In the genomic region with DNA sequence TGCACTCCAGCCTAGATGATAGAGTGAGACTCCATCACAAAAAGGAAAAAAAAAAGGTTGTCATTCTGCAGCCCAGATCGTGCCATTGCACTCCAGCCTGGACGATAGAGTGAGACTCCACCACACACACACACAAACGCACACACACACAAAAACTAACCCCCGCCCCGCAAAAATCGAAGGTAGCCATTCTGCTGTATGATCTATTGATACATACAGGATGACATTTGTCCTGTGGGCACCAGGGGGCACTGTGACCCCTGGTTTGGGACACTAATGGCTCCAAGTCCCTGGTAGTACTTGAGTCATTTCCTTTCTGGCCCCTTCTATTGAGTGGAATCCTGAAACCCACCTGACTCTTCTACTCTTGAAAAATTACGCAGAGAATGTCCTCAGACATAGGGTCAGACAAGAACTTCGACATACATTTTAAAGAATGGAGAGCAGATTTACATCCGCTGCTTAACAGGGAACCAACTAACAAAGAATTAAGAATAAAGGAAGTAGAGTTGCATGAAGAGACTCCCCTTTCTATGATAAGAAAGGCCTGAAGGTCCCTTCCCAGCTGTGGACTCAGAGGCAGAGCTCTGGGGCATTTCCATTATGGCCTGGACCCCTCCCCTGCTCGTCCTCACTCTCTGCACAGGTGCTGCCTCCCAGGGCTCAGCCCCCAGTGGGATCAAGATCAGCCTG, we compare ENCODE assay signal across 9 cellular contexts. TPM values are rescaled to one million over a fixed set of nuclear protein-coding genes. Genes with fewer than 3 reads are reported as not detected.
A peak's percentile ranks its signal among the peaks of the same experiment; 100 is the strongest.
DNase-seq lines count a peak whose midpoint lies in the region; ATAC-seq and TF ChIP-seq lines count a peak whose summit lies in the region.
"Had no signal": no experiment of that assay in that cellular context is flagged by ENCODE, and none has a peak within 500 bp of the region (broad histone marks: within the 10 kb centered on the region; RNA-seq: fewer than 3 reads in every experiment).

No MANE protein-coding gene starts in this region.

- ATAC-seq in GM21619 (IDR thresholded peaks at IDR 0.05; ENCODE audit: unreplicated experiment) = no peak

- H3K4me2 ChIP-seq in neural cell (ENCODE audit: low read length) = no peak overlapping the region

- no peaks in the 10 kb centered on the region for H4K20me1 ChIP-seq in neural cell (ENCODE audit: insufficient read depth)

- no peak overlapping the region for H3K4me3 ChIP-seq in GM06990 (replicated peaks; ENCODE audit: low read depth, low read length)
- H3K4me3 ChIP-seq in neural cell (ENCODE audit: low read length) = no peak overlapping the region
- H3K4me3 ChIP-seq in uterus = no peak overlapping the region

- intact Hi-C loops in activated CD4-positive, alpha-beta memory T cell treated with anti-CD3 and anti-CD28 coated beads for 36 hours (cut with micrococcal nuclease) = loop anchor here (10.0 kb wide), 1 partner anchor 91 kb away; no protein-coding TSS in a partner anchor
- intact Hi-C loops in uterus (cut with DNase I; ENCODE audit: low total_unique reads) = no loop called here

- peaks cover 5% of the 10 kb centered on the region for H3K4me1 Mint-ChIP-seq in activated CD4-positive, alpha-beta memory T cell treated with anti-CD3 and anti-CD28 coated beads for 36 hours (ENCODE audit: low read depth)

- H3K27me3 ChIP-seq in GM06990 (replicated peaks; ENCODE audit: control insufficient read depth, insufficient read depth, low read length) (no peaks in the 10 kb centered on the region), neural cell (ENCODE audit: insufficient read depth, low read depth, low read length) (no peaks in the 10 kb centered on the region), uterus (no peaks in the 10 kb centered on the region)

- H3K27me3 Mint-ChIP-seq in activated CD4-positive, alpha-beta memory T cell treated with anti-CD3 and anti-CD28 coated beads for 36 hours = peaks cover 4% of the 10 kb centered on the region

- H3K27ac Mint-ChIP-seq in activated CD4-positive, alpha-beta memory T cell treated with anti-CD3 and anti-CD28 coated beads for 36 hours = no peak overlapping the region

- TF ChIP-seq RAD21 in neural cell (conservative IDR thresholded peaks at IDR 0.05) = peak; percentile 55

- H3K79me2 ChIP-seq in neural cell (replicated peaks; ENCODE audit: insufficient read depth, low read length) = no peaks in the 10 kb centered on the region

- no peaks in the 10 kb centered on the region for H3F3A ChIP-seq in neural cell (ENCODE audit: insufficient read depth, low read length, poor library complexity, severe bottlenecking)

- no peaks in the 10 kb centered on the region for H3K36me3 ChIP-seq in GM06990 (ENCODE audit: control insufficient read depth, insufficient read depth, low read length)
- H3K36me3 ChIP-seq in neural cell (ENCODE audit: insufficient read depth, low read length) = no peaks in the 10 kb centered on the region
- H3K36me3 ChIP-seq in uterus = no peaks in the 10 kb centered on the region

- peak; percentile 71 for TF ChIP-seq CTCF in GM06990 (IDR thresholded peaks at IDR 0.05; ENCODE audit: insufficient read depth, low read length, poor library complexity, severe bottlenecking)
- peak; percentile 61 for TF ChIP-seq CTCF in neural cell (IDR thresholded peaks at IDR 0.05; ENCODE audit: poor library complexity, severe bottlenecking)
- peak in 3 of 4 experiments; percentile 15 to 42 (median 41) for TF ChIP-seq CTCF in uterus (IDR thresholded peaks at IDR 0.05)

- TF ChIP-seq POLR2A in erythroblast (IDR thresholded peaks at IDR 0.05; ENCODE audit: low read length) = no peak
- no peak for TF ChIP-seq POLR2A in uterus (IDR thresholded peaks at IDR 0.05)

- no peak for TF ChIP-seq EP300 in neural cell (conservative IDR thresholded peaks at IDR 0.05; ENCODE audit: poor library complexity, severe bottlenecking)

- DNase-seq in A172 (ENCODE audit: low spot score) = peak; percentile 26
- DNase-seq in GM06990 (ENCODE audit: extremely low read depth, insufficient read length) = no peak
- DNase-seq in NCI-H2029 treated with DMSO at 0.1 percent for 48 hours (lab: John Stamatoyannopoulos, UW) = peak; percentile 25
- DNase-seq in activated CD4-positive, alpha-beta memory T cell treated with anti-CD3 and anti-CD28 coated beads for 36 hours = peak; percentile 70
- DNase-seq in erythroblast (lab: John Stamatoyannopoulos, UW) = peak; percentile 48 to 71
- peak in 1 of 2 donors; percentile 17 for DNase-seq in uterus

- no peaks in the 10 kb centered on the region for H3K4me1 ChIP-seq in uterus

- no peaks in the 10 kb centered on the region for H3K9me3 Mint-ChIP-seq in activated CD4-positive, alpha-beta memory T cell treated with anti-CD3 and anti-CD28 coated beads for 36 hours

- H3K9me3 ChIP-seq in neural cell (ENCODE audit: low read length) = no peaks in the 10 kb centered on the region
- no peaks in the 10 kb centered on the region for H3K9me3 ChIP-seq in uterus

- POLR2A ChIA-PET in activated CD4-positive, alpha-beta memory T cell treated with anti-CD3 and anti-CD28 coated beads for 36 hours (lab: Charles Lee) = no interaction called here

- no peak overlapping the region for H3K9ac ChIP-seq in neural cell (ENCODE audit: low read length)

- CTCF ChIA-PET in activated CD4-positive, alpha-beta memory T cell treated with anti-CD3 and anti-CD28 coated beads for 36 hours (lab: Charles Lee) = interaction anchor here (0.6 to 1.3 kb wide), 2 partner anchors 11 to 73 kb away, joined by 3 read pairs; no protein-coding TSS in a partner anchor

- no peak overlapping the region for H2AFZ ChIP-seq in neural cell (ENCODE audit: low read depth, low read length)

- no peaks in the 10 kb centered on the region for H3K36me3 Mint-ChIP-seq in activated CD4-positive, alpha-beta memory T cell treated with anti-CD3 and anti-CD28 coated beads for 36 hours

- no peaks in the 10 kb centered on the region for H3K9me2 ChIP-seq in neural cell (ENCODE audit: insufficient read depth, low read length)

- no peak overlapping the region for H3K4me3 Mint-ChIP-seq in activated CD4-positive, alpha-beta memory T cell treated with anti-CD3 and anti-CD28 coated beads for 36 hours

- H3K27ac ChIP-seq in neural cell (ENCODE audit: low read length) (no peak overlapping the region), uterus (no peak overlapping the region)

TF ChIP-seq in neural cell, 6 proteins besides CTCF, POLR2A, EP300 and RAD21:
- TF ChIP-seq, protein P1, sequence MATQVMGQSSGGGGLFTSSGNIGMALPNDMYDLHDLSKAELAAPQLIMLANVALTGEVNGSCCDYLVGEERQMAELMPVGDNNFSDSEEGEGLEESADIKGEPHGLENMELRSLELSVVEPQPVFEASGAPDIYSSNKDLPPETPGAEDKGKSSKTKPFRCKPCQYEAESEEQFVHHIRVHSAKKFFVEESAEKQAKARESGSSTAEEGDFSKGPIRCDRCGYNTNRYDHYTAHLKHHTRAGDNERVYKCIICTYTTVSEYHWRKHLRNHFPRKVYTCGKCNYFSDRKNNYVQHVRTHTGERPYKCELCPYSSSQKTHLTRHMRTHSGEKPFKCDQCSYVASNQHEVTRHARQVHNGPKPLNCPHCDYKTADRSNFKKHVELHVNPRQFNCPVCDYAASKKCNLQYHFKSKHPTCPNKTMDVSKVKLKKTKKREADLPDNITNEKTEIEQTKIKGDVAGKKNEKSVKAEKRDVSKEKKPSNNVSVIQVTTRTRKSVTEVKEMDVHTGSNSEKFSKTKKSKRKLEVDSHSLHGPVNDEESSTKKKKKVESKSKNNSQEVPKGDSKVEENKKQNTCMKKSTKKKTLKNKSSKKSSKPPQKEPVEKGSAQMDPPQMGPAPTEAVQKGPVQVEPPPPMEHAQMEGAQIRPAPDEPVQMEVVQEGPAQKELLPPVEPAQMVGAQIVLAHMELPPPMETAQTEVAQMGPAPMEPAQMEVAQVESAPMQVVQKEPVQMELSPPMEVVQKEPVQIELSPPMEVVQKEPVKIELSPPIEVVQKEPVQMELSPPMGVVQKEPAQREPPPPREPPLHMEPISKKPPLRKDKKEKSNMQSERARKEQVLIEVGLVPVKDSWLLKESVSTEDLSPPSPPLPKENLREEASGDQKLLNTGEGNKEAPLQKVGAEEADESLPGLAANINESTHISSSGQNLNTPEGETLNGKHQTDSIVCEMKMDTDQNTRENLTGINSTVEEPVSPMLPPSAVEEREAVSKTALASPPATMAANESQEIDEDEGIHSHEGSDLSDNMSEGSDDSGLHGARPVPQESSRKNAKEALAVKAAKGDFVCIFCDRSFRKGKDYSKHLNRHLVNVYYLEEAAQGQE (IDR thresholded peaks at IDR 0.05; ENCODE audit: borderline replicate concordance) = no peak
- TF ChIP-seq POLR2AphosphoS5 (IDR thresholded peaks at IDR 0.05) (no peak), SMC3 (conservative IDR thresholded peaks at IDR 0.05; ENCODE audit: poor library complexity) (peak; percentile 63), MXI1 (conservative IDR thresholded peaks at IDR 0.05; ENCODE audit: poor library complexity, severe bottlenecking) (no peak), EZH2 (IDR thresholded peaks at IDR 0.05; ENCODE audit: borderline replicate concordance, insufficient read depth, low read length, poor library complexity, severe bottlenecking) (no peak), TAF1 (IDR thresholded peaks at IDR 0.05; ENCODE audit: low read depth) (no peak)

RNA-seq across cellular contexts. Expression of a gene that starts 35.0 kb away (rescaled TPM):
- 53.8 and 57.4 TPM in 2 replicates for total RNA-seq in A172 (2014; rRNA removed; shearing (Covaris generic))
- not detected for total RNA-seq in activated CD4-positive, alpha-beta memory T cell treated with anti-CD3 and anti-CD28 coated beads for 36 hours
- not detected in 2 replicates for polyA plus RNA-seq in neural cell
- not detected in 2 replicates for polyA minus RNA-seq in neural cell
- total RNA-seq in uterus = 1 to 10 TPM in 1 of 4 donors, under 1 TPM in 1, not detected in 2; 0.41 to 1.3 TPM
- total RNA-seq: mononuclear cell had no signal

RNA-seq across cellular contexts. Expression of a gene that starts 50.3 kb away (rescaled TPM):
- not detected in 2 replicates for total RNA-seq in A172 (2014; rRNA removed; shearing (Covaris generic))
- total RNA-seq in activated CD4-positive, alpha-beta memory T cell treated with anti-CD3 and anti-CD28 coated beads for 36 hours = not detected
- polyA plus RNA-seq in neural cell = not detected in 2 replicates
- not detected in 2 replicates for polyA minus RNA-seq in neural cell
- not detected for total RNA-seq in uterus
- total RNA-seq: mononuclear cell had no signal

Comparison
In these comparisons a context has a peak if more than half of its experiments do, and no peak if none do; other contexts are left out.
1. RNA of a gene that starts 35.0 kb away (total RNA-seq): 53.8 to 57.4 TPM in A172; 0.41 to 1.3 TPM in uterus and not detected in activated CD4-positive, alpha-beta memory T cell treated with anti-CD3 and anti-CD28 coated beads for 36 hours; every median in the first group is over 10 times any median in the second.
2. Peak in every context shown above with its lines, with median percentiles within 50 percentile points of each other: CTCF ChIP-seq.